ENCODE assay signal across 5 cellular contexts in the genomic region with DNA sequence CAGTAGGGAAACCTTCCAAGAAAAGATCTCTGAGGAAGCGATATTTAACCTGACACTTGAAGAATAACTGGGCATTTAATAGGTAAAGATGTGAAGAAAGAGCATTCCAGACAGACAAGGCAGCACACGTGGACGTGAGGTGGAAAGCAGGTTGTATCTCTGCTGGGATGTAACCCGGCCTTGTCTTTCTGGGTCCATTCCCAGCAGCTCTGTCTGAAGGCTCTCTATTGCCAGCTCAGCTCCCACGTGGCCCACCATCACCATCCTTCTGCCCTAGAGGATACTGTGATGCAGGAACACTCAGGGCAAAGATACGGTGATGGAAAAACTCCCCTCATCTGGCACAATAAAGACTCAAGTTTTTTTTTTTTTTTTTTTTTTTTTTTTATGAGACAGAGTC.
"Had no signal": no experiment of that assay in that cellular context is flagged by ENCODE, and none has a peak within 500 bp of the region (broad histone marks: within the 10 kb centered on the region; RNA-seq: fewer than 3 reads in every experiment).

No MANE protein-coding gene starts in this region.

- H3K4me1 Mint-ChIP-seq: GM23338 had no signal

- H3K9me3 Mint-ChIP-seq: GM23338 had no signal

- H3K27ac Mint-ChIP-seq: GM23338, H9 had no signal

- H3K4me3 ChIP-seq: GM23338, K562 had no signal

- ATAC-seq: GM23338, K562 had no signal

- H3K4me3 Mint-ChIP-seq: GM23338, H9 had no signal

- DNase-seq: H9, HCEC 1CT, IMR-90 had no signal
